In genomic region chr11:67584881-67585873, GRCh38 we compare ENCODE assay signal across 9 cellular contexts. TPM values are rescaled to one million over a fixed set of nuclear protein-coding genes. Genes with fewer than 3 reads are reported as not detected.
DNase-seq lines count a peak whose midpoint lies in the region; ATAC-seq and TF ChIP-seq lines count a peak whose summit lies in the region.
"Had no signal": no experiment of that assay in that cellular context is flagged by ENCODE, and none has a peak within 500 bp of the region (broad histone marks: within the 10 kb centered on the region; RNA-seq: fewer than 3 reads in every experiment).

No MANE protein-coding gene starts in this region.

- no peak for TF ChIP-seq POLR2A in gastrocnemius medialis (IDR thresholded peaks at IDR 0.05)

- peaks cover 20% of the 10 kb centered on the region for H3K4me1 ChIP-seq in SJSA1 (replicated peaks)
- H3K4me1 ChIP-seq in gastrocnemius medialis = peaks cover 12 to 16% of the 10 kb centered on the region in 2 donors

- H3K27me3 ChIP-seq in SJSA1 (replicated peaks) (0 out of 2 replicates have a peak, but pooled peaks cover 4% of the 10 kb centered on the region), gastrocnemius medialis (no peaks in the 10 kb centered on the region)

- no peak overlapping the region for H3K27ac ChIP-seq in SJSA1
- peak overlapping the region; percentile 93 to 100 (median 96) for H3K27ac ChIP-seq in gastrocnemius medialis

- in situ Hi-C loops in gastrocnemius medialis (cut with MboI; ENCODE audit: low sequenced_read_pairs in 4 of 4) = no loop called here

- no peaks in the 10 kb centered on the region for H3K9me3 ChIP-seq in SJSA1 (replicated peaks)
- H3K9me3 ChIP-seq in gastrocnemius medialis = no peaks in the 10 kb centered on the region

- DNase-seq in SJSA1 (ENCODE audit: low read depth in 1 of 2, low spot score in 2 of 2) (no peak), fibroblast of pulmonary artery (ENCODE audit: low read depth) (no peak), gastrocnemius medialis (no peak), kidney glomerular epithelial cell (lab: John Stamatoyannopoulos, UW) (no peak), NAMALWA (ENCODE audit: low spot score) (no peak)
- no peak for DNase-seq in activated CD4-positive, alpha-beta T cell treated with anti-CD3 and anti-CD28 coated beads for 4 hours
- DNase-seq: activated CD8-positive, alpha-beta memory T cell treated with anti-CD3 and anti-CD28 coated beads, Interleukin-2, amount 50 U/mL, for 4 hours had no signal

- intact Hi-C loops in gastrocnemius medialis (cut with DNase I; ENCODE audit: low total_unique reads) = loop anchor here (10.0 kb wide), 3 partner anchors 160 to 470 kb away; partner anchors contain the start of genes KDM2A, NDUFS8, RPS6KB2 and TCIRG1

- H3K4me3 ChIP-seq in GM12875 (ENCODE audit: low read depth, low read length) (peak overlapping the region; percentile 70), SJSA1 (peak overlapping the region; percentile 69), fibroblast of pulmonary artery (replicated peaks; ENCODE audit: low read depth, low read length) (peak overlapping the region; percentile 69), gastrocnemius medialis (peak overlapping the region; percentile 77 to 95 (median 88))

- no peak for ATAC-seq in gastrocnemius medialis
- no peak for ATAC-seq in GM21529 (IDR thresholded peaks at IDR 0.05; ENCODE audit: unreplicated experiment)

- H3K36me3 ChIP-seq in SJSA1 (peaks cover 59% of the 10 kb centered on the region), gastrocnemius medialis (peaks cover 0 to 40% of the 10 kb centered on the region in 2 donors)

- TF ChIP-seq CTCF in GM12875 (IDR thresholded peaks at IDR 0.05; ENCODE audit: borderline replicate concordance, insufficient read depth, low read depth, low read length) (no peak), fibroblast of pulmonary artery (IDR thresholded peaks at IDR 0.05; ENCODE audit: low read length, missing control alignments) (no peak), gastrocnemius medialis (IDR thresholded peaks at IDR 0.05 in 4 of 5, conservative IDR thresholded peaks at IDR 0.05 in 1 of 5) (no peak)

RNA-seq across cellular contexts. Expression of gene GSTP1, which starts 1.6 kb away (rescaled TPM):
- total RNA-seq in SJSA1 (2014; rRNA removed; shearing (Covaris generic)) = 2,425 and 2,720 TPM in 2 replicates
- 100 to 1,000 TPM; 316 to 866 (median 549) TPM for total RNA-seq in gastrocnemius medialis

RNA-seq across cellular contexts. Expression of gene NDUFV1, which starts 21.6 kb away (rescaled TPM):
- 308 and 343 TPM in 2 replicates for total RNA-seq in SJSA1 (2014; rRNA removed; shearing (Covaris generic))
- 100 to 1,000 TPM; 306 to 608 (median 365) TPM for total RNA-seq in gastrocnemius medialis

RNA-seq across cellular contexts. Expression of gene NUDT8, which starts 44.6 kb away (rescaled TPM):
- total RNA-seq in SJSA1 (2014; rRNA removed; shearing (Covaris generic)) = 7.4 and 14.0 TPM in 2 replicates
- total RNA-seq in gastrocnemius medialis = 10 to 100 TPM; 23.3 to 42.4 (median 36.2) TPM

RNA-seq across cellular contexts. Expression of gene TBX10, which starts 54.4 kb away (rescaled TPM):
- not detected in 2 replicates for total RNA-seq in SJSA1 (2014; rRNA removed; shearing (Covaris generic))
- total RNA-seq in gastrocnemius medialis = not detected
